ENCODE assay signal across 10 cellular contexts in the genomic region with DNA sequence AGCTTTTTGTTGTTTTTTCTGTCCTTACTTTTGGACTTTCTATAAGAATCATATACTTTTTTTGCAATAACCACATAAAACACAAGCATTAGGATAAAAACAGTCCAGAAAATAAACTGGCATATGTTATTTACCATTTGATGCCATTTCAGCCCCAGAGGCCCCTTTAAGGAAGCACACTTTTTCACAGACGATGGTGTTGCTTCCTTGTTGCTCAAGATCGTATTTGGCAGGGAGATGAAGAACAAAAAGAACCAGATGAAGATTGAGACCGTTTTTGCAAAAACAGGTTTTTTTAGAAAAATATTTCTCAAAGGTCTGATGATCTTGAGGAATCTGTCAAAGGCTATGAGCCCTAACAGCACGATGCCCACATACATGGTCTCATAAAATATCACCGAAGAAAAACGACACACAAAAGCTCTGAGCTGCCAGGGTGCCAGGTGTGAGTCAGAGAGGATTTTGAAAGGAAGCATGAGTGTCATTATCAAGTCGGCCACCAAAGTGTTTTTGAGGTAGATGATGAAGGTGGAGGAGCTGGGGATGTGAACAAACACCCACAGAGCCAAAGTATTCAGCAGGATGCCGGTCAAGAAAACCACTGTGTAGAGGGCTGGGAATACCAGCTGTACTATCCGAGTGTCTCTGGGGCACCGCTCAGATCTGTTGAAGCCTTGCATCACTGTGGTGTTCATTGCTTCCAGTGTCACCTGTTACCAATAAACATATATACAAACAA. TPM values are rescaled to one million over a fixed set of nuclear protein-coding genes. Genes with fewer than 3 reads are reported as not detected.
DNase-seq lines count a peak whose midpoint lies in the region; ATAC-seq and TF ChIP-seq lines count a peak whose summit lies in the region.
"Had no signal": no experiment of that assay in that cellular context is flagged by ENCODE, and none has a peak within 500 bp of the region (broad histone marks: within the 10 kb centered on the region; RNA-seq: fewer than 3 reads in every experiment).

No MANE protein-coding gene starts in this region.

- no peaks in the 10 kb centered on the region for H3K27me3 ChIP-seq in DND-41 (ENCODE audit: insufficient read depth, low read length, poor library complexity)
- no peaks in the 10 kb centered on the region for H3K27me3 ChIP-seq in mammary epithelial cell (ENCODE audit: insufficient read depth, low read length)
- no peaks in the 10 kb centered on the region for H3K27me3 ChIP-seq in muscle layer of duodenum (ENCODE audit: low read depth, low read length)

- in situ Hi-C loops in mammary epithelial cell (cut with MboI; ENCODE audit: low sequenced_read_pairs in 2 of 2) = loop anchor here in 1 of 2 donors (5.0 kb wide), 1 partner anchor 41 kb away; no protein-coding TSS in a partner anchor

- H3K4me1 ChIP-seq in DND-41 (ENCODE audit: insufficient read depth, low read length) (no peaks in the 10 kb centered on the region), mammary epithelial cell (ENCODE audit: insufficient read depth, low read length) (peaks cover 21% of the 10 kb centered on the region), muscle layer of duodenum (ENCODE audit: control insufficient read depth in 1 of 2, insufficient read depth in 2 of 2, low read length in 2 of 2) (no peaks in the 10 kb centered on the region)

- H3K4me2 ChIP-seq in DND-41 (ENCODE audit: insufficient read depth, low read length) (no peak overlapping the region), mammary epithelial cell (ENCODE audit: insufficient read depth, low read depth, low read length) (peak overlapping the region; percentile 49)

- H3K4me3 ChIP-seq in DND-41 (ENCODE audit: low read depth in 1 of 2, low read length in 2 of 2) = no peak overlapping the region
- H3K4me3 ChIP-seq in mammary epithelial cell (replicated peaks in 1 of 3; ENCODE audit: insufficient read depth in 1 of 3, low read depth in 2 of 3, low read length in 3 of 3) = no peak overlapping the region
- H3K4me3 ChIP-seq in muscle layer of duodenum (ENCODE audit: low read depth in 1 of 2, low read length in 2 of 2) = peak overlapping the region; percentile 35 to 42
- H3K4me3 ChIP-seq: SK-N-MC had no signal

- intact Hi-C loops in mammary epithelial cell (cut with micrococcal nuclease) = loop anchor here (2.0 kb wide), 1 partner anchor 102 kb away; no protein-coding TSS in a partner anchor

- H2AFZ ChIP-seq in DND-41 (ENCODE audit: low read depth, low read length) = no peak overlapping the region
- peak overlapping the region; percentile 48 for H2AFZ ChIP-seq in mammary epithelial cell (ENCODE audit: low read depth, low read length)

- H3K9me3 ChIP-seq in DND-41 (ENCODE audit: insufficient read depth, low read length, severe bottlenecking) (no peaks in the 10 kb centered on the region), mammary epithelial cell (replicated peaks; ENCODE audit: insufficient read depth, low read length) (no peaks in the 10 kb centered on the region), muscle layer of duodenum (ENCODE audit: control insufficient read depth in 1 of 2, low read length in 2 of 2) (no peaks in the 10 kb centered on the region)

- WGBS in mammary epithelial cell (ENCODE audit: low coverage, missing lambda C conversion rate) = 23% methylated on average over 10 of the region's 10 CpGs

- H4K20me1 ChIP-seq in DND-41 (ENCODE audit: insufficient read depth, low read length) (no peaks in the 10 kb centered on the region), mammary epithelial cell (ENCODE audit: insufficient read depth, low read length) (no peaks in the 10 kb centered on the region)

- no peak for DNase-seq in DND-41
- peak; percentile 8 for DNase-seq in NAMALWA (ENCODE audit: low spot score)
- no peak for DNase-seq in mammary epithelial cell
- DNase-seq in SW 1271 (lab: John Stamatoyannopoulos, UW) = no peak
- no peak for DNase-seq in HUDEP-2 (lab: John Stamatoyannopoulos, UW; ENCODE audit: unreplicated experiment in 76 of 76)

- BruUV-seq in mammary epithelial cell (replicated peaks; lab: Mats Ljungman, UMichigan) = no TSS peak

- H3K27ac ChIP-seq in DND-41 (ENCODE audit: low read length) (no peak overlapping the region), mammary epithelial cell (ENCODE audit: insufficient read depth, low read depth, low read length) (no peak overlapping the region), muscle layer of duodenum (ENCODE audit: low read length) (peak overlapping the region; percentile 14)
- H3K27ac ChIP-seq: SK-N-MC had no signal

- H3K9ac ChIP-seq in DND-41 (ENCODE audit: low read depth, low read length) = no peak overlapping the region
- no peak overlapping the region for H3K9ac ChIP-seq in mammary epithelial cell (ENCODE audit: insufficient read depth, low read length)

- TF ChIP-seq CTCF in DND-41 (IDR thresholded peaks at IDR 0.05; ENCODE audit: borderline replicate concordance, extremely low read depth, low read length, poor library complexity, severe bottlenecking) (peak; percentile 5), mammary epithelial cell (conservative IDR thresholded peaks at IDR 0.05 in 1 of 2, IDR thresholded peaks at IDR 0.05 in 1 of 2; ENCODE audit: extremely low read depth in 1 of 2, insufficient read depth in 1 of 2, low read depth in 1 of 2, low read length in 2 of 2) (no peak)

- CTCF ChIA-PET in mammary epithelial cell (lab: Charles Lee; ENCODE audit: low non-redundant PET) = no interaction called here

- no peaks in the 10 kb centered on the region for H3K36me3 ChIP-seq in DND-41 (ENCODE audit: insufficient read depth, low read length)
- H3K36me3 ChIP-seq in mammary epithelial cell (ENCODE audit: insufficient read depth, low read length) = no peaks in the 10 kb centered on the region
- no peaks in the 10 kb centered on the region for H3K36me3 ChIP-seq in muscle layer of duodenum (ENCODE audit: control insufficient read depth in 1 of 2, insufficient read depth in 2 of 2, low read length in 2 of 2)

- H3K79me2 ChIP-seq in DND-41 (ENCODE audit: insufficient read depth, low read length) (no peaks in the 10 kb centered on the region), mammary epithelial cell (ENCODE audit: insufficient read depth, low read length) (no peaks in the 10 kb centered on the region)

- dilution Hi-C loops in mammary epithelial cell (cut with HindIII; ENCODE audit: low sequenced_read_pairs) = loop anchor here (5.0 kb wide), 1 partner anchor 64 kb away; no protein-coding TSS in a partner anchor

- ATAC-seq in DND-41 (ENCODE audit: insufficient read depth, low read depth) (no peak), HG03097 (IDR thresholded peaks at IDR 0.05; ENCODE audit: low FRiP score, unreplicated experiment) (no peak), GM18502 (IDR thresholded peaks at IDR 0.05; ENCODE audit: poor library complexity, unreplicated experiment) (no peak)

RNA-seq across cellular contexts. Expression of a gene that starts 0.9 kb away (rescaled TPM):
- not detected for total RNA-seq in mammary epithelial cell
- polyA plus RNA-seq in mammary epithelial cell = not detected
- not detected for polyA minus RNA-seq in mammary epithelial cell
- total RNA-seq: neural crest cell had no signal

RNA-seq across cellular contexts. Expression of a gene that starts 11.8 kb away (rescaled TPM):
- total RNA-seq in mammary epithelial cell = 10 to 100 TPM; 66.1 to 78.7 TPM
- polyA plus RNA-seq in mammary epithelial cell = 88.9 TPM
- 41.7 TPM for polyA minus RNA-seq in mammary epithelial cell
- total RNA-seq: neural crest cell had no signal

RNA-seq across cellular contexts. Expression of a gene that starts 50.1 kb away (rescaled TPM):
- not detected for total RNA-seq in mammary epithelial cell
- not detected for polyA plus RNA-seq in mammary epithelial cell
- not detected for polyA minus RNA-seq in mammary epithelial cell
- total RNA-seq: neural crest cell had no signal

RNA-seq across cellular contexts. Expression of a gene that starts 56.1 kb away (rescaled TPM):
- total RNA-seq in mammary epithelial cell = not detected
- not detected for polyA plus RNA-seq in mammary epithelial cell
- polyA minus RNA-seq in mammary epithelial cell = not detected
- total RNA-seq: neural crest cell had no signal

Comparison
In these comparisons a context has a peak if more than half of its experiments do, and no peak if none do; other contexts are left out.
1. H3K4me3 ChIP-seq: peak in muscle layer of duodenum (2 of 2); none in DND-41 (0 of 2) and mammary epithelial cell (0 of 3).